17 cellular contexts compared by ENCODE assay signal in genomic region chr1:201218409-201218808, GRCh38. TPM values are rescaled to one million over a fixed set of nuclear protein-coding genes. Genes with fewer than 3 reads are reported as not detected.
DNase-seq lines count a peak whose midpoint lies in the region; ATAC-seq and TF ChIP-seq lines count a peak whose summit lies in the region.
"Had no signal": no experiment of that assay in that cellular context is flagged by ENCODE, and none has a peak within 500 bp of the region (broad histone marks: within the 10 kb centered on the region; RNA-seq: fewer than 3 reads in every experiment).

No MANE protein-coding gene starts in this region.

- 95 to 96% methylated on average over 3 to 10 of the region's 10 CpGs for WGBS in endodermal cell (ENCODE audit: insufficient coverage in 1 of 2, insufficient read length in 1 of 2), 2 experiments
- WGBS in mesendoderm (ENCODE audit: extremely low coverage, insufficient coverage, low lambda C conversion rate) = no CpG with 5 or more reads among the region's 10 CpGs

- H3K27me3 ChIP-seq in endodermal cell (ENCODE audit: control insufficient read depth, insufficient read depth, low read length, poor library complexity, severe bottlenecking) (no peaks in the 10 kb centered on the region), mesendoderm (ENCODE audit: insufficient read depth, low read length, poor library complexity) (no peaks in the 10 kb centered on the region)

- no peak overlapping the region for H3K9ac ChIP-seq in endodermal cell (ENCODE audit: extremely low read depth, low read length, poor library complexity, severe bottlenecking)
- no peak overlapping the region for H3K9ac ChIP-seq in mesendoderm (ENCODE audit: low read length)

- TF ChIP-seq CTCF in endodermal cell (conservative IDR thresholded peaks at IDR 0.05) = no peak

- no peak overlapping the region for H3K4me3 ChIP-seq in endodermal cell (ENCODE audit: low read length)
- H3K4me3 ChIP-seq in mesendoderm (ENCODE audit: low read length) = no peak overlapping the region

- no peak overlapping the region for H4K8ac ChIP-seq in mesendoderm (ENCODE audit: low read depth, low read length)

- H3K4me1 ChIP-seq in endodermal cell (ENCODE audit: control insufficient read depth, insufficient read depth, low read length) (no peaks in the 10 kb centered on the region), mesendoderm (ENCODE audit: control insufficient read depth, low read depth, low read length) (no peaks in the 10 kb centered on the region)

- CTCF ChIA-PET in activated naive CD4-positive, alpha-beta T cell treated with anti-CD3 and anti-CD28 coated beads for 36 hours (lab: Charles Lee) = interaction anchor here (1.0 kb wide), 1 partner anchor 130 kb away, joined by 7 read pairs; no protein-coding TSS in a partner anchor
- CTCF ChIA-PET in activated CD4-positive, alpha-beta memory T cell treated with anti-CD3 and anti-CD28 coated beads for 36 hours (lab: Charles Lee) = interaction anchor here (0.9 to 1.4 kb wide), 2 partner anchors 64 to 68 kb away, joined by 3 to 5 read pairs; partner anchors contain the start of gene TMEM9

- intact Hi-C loops in activated naive CD4-positive, alpha-beta T cell treated with anti-CD3 and anti-CD28 coated beads for 36 hours (cut with micrococcal nuclease) = no loop called here
- intact Hi-C loops in activated CD4-positive, alpha-beta memory T cell treated with anti-CD3 and anti-CD28 coated beads for 36 hours (cut with micrococcal nuclease) = no loop called here
- intact Hi-C loops in sciatic nerve (cut with DNase I) = no loop called here

- no peak overlapping the region for H2BK120ac ChIP-seq in mesendoderm (ENCODE audit: low read depth, low read length)

- POLR2A ChIA-PET in activated CD4-positive, alpha-beta memory T cell treated with anti-CD3 and anti-CD28 coated beads for 36 hours (lab: Charles Lee) = no interaction called here

- no peaks in the 10 kb centered on the region for H3K9me3 ChIP-seq in endodermal cell (ENCODE audit: control insufficient read depth, low read length)

- no peak overlapping the region for H3K4ac ChIP-seq in mesendoderm (ENCODE audit: low read depth, low read length)

- H3K9me3 Mint-ChIP-seq in activated naive CD4-positive, alpha-beta T cell treated with anti-CD3 and anti-CD28 coated beads for 36 hours = no peaks in the 10 kb centered on the region
- no peaks in the 10 kb centered on the region for H3K9me3 Mint-ChIP-seq in activated CD4-positive, alpha-beta memory T cell treated with anti-CD3 and anti-CD28 coated beads for 36 hours
- no peaks in the 10 kb centered on the region for H3K9me3 Mint-ChIP-seq in endodermal cell
- H3K9me3 Mint-ChIP-seq: CD4-positive, alpha-beta memory T cell had no signal

- no peaks in the 10 kb centered on the region for H3K79me1 ChIP-seq in mesendoderm (ENCODE audit: low read length)

- H3K27ac ChIP-seq in endodermal cell (ENCODE audit: low read depth, low read length) = no peak overlapping the region
- H3K27ac ChIP-seq in mesendoderm (ENCODE audit: low read depth, low read length) = no peak overlapping the region

- H3K27me3 Mint-ChIP-seq in activated naive CD4-positive, alpha-beta T cell treated with anti-CD3 and anti-CD28 coated beads for 36 hours (ENCODE audit: low read depth) = no peaks in the 10 kb centered on the region
- H3K27me3 Mint-ChIP-seq in activated CD4-positive, alpha-beta memory T cell treated with anti-CD3 and anti-CD28 coated beads for 36 hours = no peaks in the 10 kb centered on the region
- no peaks in the 10 kb centered on the region for H3K27me3 Mint-ChIP-seq in endodermal cell (ENCODE audit: insufficient read depth)

- no peak overlapping the region for H2AK5ac ChIP-seq in mesendoderm (ENCODE audit: low read length)

- no peak overlapping the region for H4K5ac ChIP-seq in mesendoderm (ENCODE audit: low read length)

- no peaks in the 10 kb centered on the region for H3K4me1 Mint-ChIP-seq in activated naive CD4-positive, alpha-beta T cell treated with anti-CD3 and anti-CD28 coated beads for 36 hours (ENCODE audit: low read depth)
- no peaks in the 10 kb centered on the region for H3K4me1 Mint-ChIP-seq in activated CD4-positive, alpha-beta memory T cell treated with anti-CD3 and anti-CD28 coated beads for 36 hours (ENCODE audit: low read depth)
- H3K4me1 Mint-ChIP-seq in endodermal cell = peaks cover 30% of the 10 kb centered on the region
- H3K4me1 Mint-ChIP-seq: CD4-positive, alpha-beta memory T cell had no signal

- H3K4me2 ChIP-seq in mesendoderm (ENCODE audit: low read length) = no peak overlapping the region

- no peak overlapping the region for H3K4me3 Mint-ChIP-seq in activated naive CD4-positive, alpha-beta T cell treated with anti-CD3 and anti-CD28 coated beads for 36 hours
- H3K4me3 Mint-ChIP-seq in activated CD4-positive, alpha-beta memory T cell treated with anti-CD3 and anti-CD28 coated beads for 36 hours = no peak overlapping the region
- no peak overlapping the region for H3K4me3 Mint-ChIP-seq in endodermal cell
- H3K4me3 Mint-ChIP-seq: CD4-positive, alpha-beta memory T cell had no signal

- no peak overlapping the region for H2BK5ac ChIP-seq in mesendoderm (ENCODE audit: low read length)

- H3K36me3 ChIP-seq in endodermal cell (ENCODE audit: control insufficient read depth, insufficient read depth, low read length) = no peaks in the 10 kb centered on the region
- H3K36me3 ChIP-seq in mesendoderm (ENCODE audit: control insufficient read depth, insufficient read depth, low read length) = no peaks in the 10 kb centered on the region

- ATAC-seq in sciatic nerve = no peak
- ATAC-seq: PC-3 had no signal

- no peak overlapping the region for H3K27ac Mint-ChIP-seq in activated naive CD4-positive, alpha-beta T cell treated with anti-CD3 and anti-CD28 coated beads for 36 hours
- no peak overlapping the region for H3K27ac Mint-ChIP-seq in activated CD4-positive, alpha-beta memory T cell treated with anti-CD3 and anti-CD28 coated beads for 36 hours
- no peak overlapping the region for H3K27ac Mint-ChIP-seq in endodermal cell

- no peaks in the 10 kb centered on the region for H3K36me3 Mint-ChIP-seq in activated naive CD4-positive, alpha-beta T cell treated with anti-CD3 and anti-CD28 coated beads for 36 hours (ENCODE audit: low read depth)
- H3K36me3 Mint-ChIP-seq in activated CD4-positive, alpha-beta memory T cell treated with anti-CD3 and anti-CD28 coated beads for 36 hours = no peaks in the 10 kb centered on the region
- no peaks in the 10 kb centered on the region for H3K36me3 Mint-ChIP-seq in endodermal cell (ENCODE audit: low read depth)
- H3K36me3 Mint-ChIP-seq: CD4-positive, alpha-beta memory T cell had no signal

- H3K23ac ChIP-seq in mesendoderm (ENCODE audit: low read length) = no peak overlapping the region

- H3K56ac ChIP-seq in mesendoderm (ENCODE audit: low read length) = no peak overlapping the region

- no peaks in the 10 kb centered on the region for H3K79me2 ChIP-seq in mesendoderm (ENCODE audit: control insufficient read depth, insufficient read depth, low read length)

- H3K18ac ChIP-seq in mesendoderm (ENCODE audit: low read length) = no peak overlapping the region

- DNase-seq in activated naive CD4-positive, alpha-beta T cell treated with anti-CD3 and anti-CD28 coated beads for 36 hours = peak; percentile 2
- no peak for DNase-seq in activated naive CD4-positive, alpha-beta T cell treated with anti-CD3 and anti-CD28 coated beads, Interleukin-2, amount 50 U/mL, for 16 hours
- peak; percentile 7 for DNase-seq in activated CD4-positive, alpha-beta memory T cell treated with anti-CD3 and anti-CD28 coated beads for 36 hours
- DNase-seq in endodermal cell (peak; percentile 20), sciatic nerve (ENCODE audit: low spot score) (peak; percentile 33), mesendoderm (no peak), hippocampal formation (lab: John Stamatoyannopoulos, UW) (no peak), NCI-H146 treated with DMSO at 0.1 percent for 48 hours (lab: John Stamatoyannopoulos, UW; ENCODE audit: unreplicated experiment) (no peak)
- DNase-seq: ACHN; CD4-positive, alpha-beta memory T cell; GF-D8; GOT3; NCI-H1048; NCI-H1694; NCI-H2107; NCI-H69; PC-3 had no signal

- H2BK15ac ChIP-seq in mesendoderm (replicated peaks; ENCODE audit: low read depth) = no peak overlapping the region

RNA-seq across cellular contexts. Expression of gene IGFN1, which starts 27.8 kb away (rescaled TPM):
- not detected for total RNA-seq in activated naive CD4-positive, alpha-beta T cell treated with anti-CD3 and anti-CD28 coated beads for 36 hours
- total RNA-seq in activated CD4-positive, alpha-beta memory T cell treated with anti-CD3 and anti-CD28 coated beads for 36 hours = not detected
- total RNA-seq in endodermal cell (not detected), sciatic nerve (1.7 TPM)
- 0.18 TPM for polyA plus RNA-seq in endodermal cell (2013, experiment 1 of 2)
- not detected for polyA plus RNA-seq in endodermal cell (2013, experiment 2 of 2)
- polyA plus RNA-seq in mesendoderm (2013, experiment 1 of 2) = 0.01 TPM
- 0.04 TPM for polyA plus RNA-seq in mesendoderm (2013, experiment 2 of 2)
- total RNA-seq: CD4-positive, alpha-beta memory T cell had no signal
- polyA plus RNA-seq: CD4-positive, alpha-beta memory T cell had no signal

Comparison
In these comparisons a context has a peak if more than half of its experiments do, and no peak if none do; other contexts are left out.
1. DNase-seq: peak in activated naive CD4-positive, alpha-beta T cell treated with anti-CD3 and anti-CD28 coated beads for 36 hours (single experiment), activated CD4-positive, alpha-beta memory T cell treated with anti-CD3 and anti-CD28 coated beads for 36 hours (single experiment), endodermal cell (single experiment) and sciatic nerve (single experiment); none in activated naive CD4-positive, alpha-beta T cell treated with anti-CD3 and anti-CD28 coated beads, Interleukin-2, amount 50 U/mL, for 16 hours (single experiment), mesendoderm (single experiment), hippocampal formation (0 of 2) and NCI-H146 treated with DMSO at 0.1 percent for 48 hours (single experiment).